In the genomic region with DNA sequence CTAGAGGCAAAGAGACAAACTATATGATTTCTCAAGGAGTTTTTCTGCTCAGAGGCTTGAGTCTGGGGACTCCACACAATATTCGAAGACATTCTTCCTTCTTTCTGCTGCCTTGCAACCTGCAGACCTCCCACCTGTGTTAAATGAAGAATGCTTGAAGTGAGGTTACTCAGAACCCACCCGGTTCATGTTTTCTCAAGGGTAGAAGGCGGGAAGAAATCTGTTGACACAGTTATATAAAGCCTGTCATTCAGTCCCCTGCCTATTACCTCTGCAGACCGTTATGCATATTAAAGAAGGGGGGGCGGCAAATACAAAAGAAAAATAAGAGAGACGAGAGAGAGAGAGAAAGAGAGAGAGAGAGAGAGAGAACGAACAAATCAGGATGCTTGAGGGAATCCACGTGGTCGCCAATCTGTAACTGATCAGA, we compare ENCODE assay signal across 8 cellular contexts. TPM values are rescaled to one million over a fixed set of nuclear protein-coding genes. Genes with fewer than 3 reads are reported as not detected.
DNase-seq lines count a peak whose midpoint lies in the region; ATAC-seq, FAIRE-seq and TF ChIP-seq lines count a peak whose summit lies in the region.

No MANE protein-coding gene starts in this region.

- no peaks in the 10 kb centered on the region for H3K9me3 ChIP-seq in OCI-LY1 (ENCODE audit: low read length)
- H3K9me3 ChIP-seq in endocrine pancreas (ENCODE audit: control insufficient read depth, low read length), result no peaks in the 10 kb centered on the region

- peaks cover 24% of the 10 kb centered on the region for H3K79me2 ChIP-seq in OCI-LY1 (ENCODE audit: insufficient read depth, low read length)

- H3K4me3 ChIP-seq in OCI-LY1 (ENCODE audit: low read depth, low read length, poor library complexity, severe bottlenecking), result peak overlapping the region; percentile 88
- H3K4me3 ChIP-seq in endocrine pancreas (ENCODE audit: control insufficient read depth, insufficient read depth, low read length), result peak overlapping the region; percentile 47

- TF ChIP-seq CTCF in OCI-LY1 (IDR thresholded peaks at IDR 0.05; ENCODE audit: low read length), result no peak
- TF ChIP-seq CTCF in osteocyte (IDR thresholded peaks at IDR 0.05), result no peak

- peak overlapping the region; percentile 33 for H3K27ac Mint-ChIP-seq in osteocyte (ENCODE audit: unreplicated experiment)

- DNase-seq in GM18507 (ENCODE audit: extremely low spot score, insufficient read length, low read depth), result no peak
- no peak for DNase-seq in osteocyte (ENCODE audit: extremely low spot score, unreplicated experiment)
- DNase-seq in activated CD4-positive, alpha-beta T cell treated with anti-CD3 and anti-CD28 coated beads for 48 hours, result no peak
- DNase-seq in glomerular visceral epithelial cell (ENCODE audit: extremely low spot score), result no peak

- no peaks in the 10 kb centered on the region for H3K27me3 Mint-ChIP-seq in osteocyte (ENCODE audit: unreplicated experiment)

- H3K9me3 Mint-ChIP-seq in osteocyte (ENCODE audit: unreplicated experiment), result no peaks in the 10 kb centered on the region

- no peak for ATAC-seq in HG03196 (IDR thresholded peaks at IDR 0.05; ENCODE audit: unreplicated experiment)
- ATAC-seq in GM18909 (IDR thresholded peaks at IDR 0.05; ENCODE audit: poor library complexity, unreplicated experiment), result no peak

- no peaks in the 10 kb centered on the region for H3K9me2 ChIP-seq in OCI-LY1 (ENCODE audit: low read depth, low read length)

- no peaks in the 10 kb centered on the region for H3K36me3 ChIP-seq in OCI-LY1 (ENCODE audit: insufficient read depth, low read length)
- no peaks in the 10 kb centered on the region for H3K36me3 ChIP-seq in endocrine pancreas (ENCODE audit: control insufficient read depth, insufficient read depth, low read length)

- H3K4me1 ChIP-seq in OCI-LY1 (ENCODE audit: insufficient read depth, low read length, severe bottlenecking), result peaks cover 22% of the 10 kb centered on the region
- peaks cover 5% of the 10 kb centered on the region for H3K4me1 ChIP-seq in endocrine pancreas (ENCODE audit: control insufficient read depth, insufficient read depth, low read length)

- peak overlapping the region; percentile 99 for H3K4me2 ChIP-seq in OCI-LY1 (ENCODE audit: low read length)

- H3K4me3 Mint-ChIP-seq in osteocyte (ENCODE audit: unreplicated experiment), result peak overlapping the region; percentile 89

- H3F3A ChIP-seq in OCI-LY1 (ENCODE audit: insufficient read depth, low read length), result no peaks in the 10 kb centered on the region

- H3K27ac ChIP-seq in OCI-LY1 (ENCODE audit: low read depth, low read length, poor library complexity, severe bottlenecking), result no peak overlapping the region

- FAIRE-seq in GM18507 (lab: Jason Lieb, UNC), result peak; percentile 56

- no peaks in the 10 kb centered on the region for H3K27me3 ChIP-seq in OCI-LY1 (ENCODE audit: insufficient read depth, low read length)
- H3K27me3 ChIP-seq in endocrine pancreas (ENCODE audit: control insufficient read depth, insufficient read depth, low read length), result no peaks in the 10 kb centered on the region

- no peak overlapping the region for H2AFZ ChIP-seq in OCI-LY1 (ENCODE audit: low read length)

- peak overlapping the region; percentile 79; the same call in 1 of the 2 replicates for H3K9ac ChIP-seq in OCI-LY1 (ENCODE audit: low read length)
- H3K9ac ChIP-seq in endocrine pancreas (ENCODE audit: control insufficient read depth, insufficient read depth, low read length), result peak overlapping the region; percentile 17

- no peaks in the 10 kb centered on the region for H4K20me1 ChIP-seq in OCI-LY1 (ENCODE audit: insufficient read depth, low read length)

- peaks cover 33% of the 10 kb centered on the region for H3K4me1 Mint-ChIP-seq in osteocyte (ENCODE audit: unreplicated experiment)

- no peaks in the 10 kb centered on the region for H3K36me3 Mint-ChIP-seq in osteocyte (ENCODE audit: unreplicated experiment)

RNA-seq across cellular contexts. Expression of gene KMT2A, which starts 2.2 kb away (rescaled TPM):
- 56.8 and 62.6 TPM in 2 replicates for total RNA-seq in osteocyte

RNA-seq across cellular contexts. Expression of gene ATP5MG, which starts 32.7 kb away (rescaled TPM):
- 142 and 171 TPM in 2 replicates for total RNA-seq in osteocyte
